1 cellular context compared by ENCODE assay signal in genomic region chr2:86105969-86106945, GRCh38.
TF ChIP-seq lines count a peak whose summit lies in the region.

PTCD3 (plus strand) TSS chr2:86106235; CDS start chr2:86106248, 13 bp downstream.

TF ChIP-seq in HepG2, 621 proteins besides CTCF, POLR2A, EP300 and RAD21 (continued from another document and continues in another):
- TF ChIP-seq, protein P1, sequence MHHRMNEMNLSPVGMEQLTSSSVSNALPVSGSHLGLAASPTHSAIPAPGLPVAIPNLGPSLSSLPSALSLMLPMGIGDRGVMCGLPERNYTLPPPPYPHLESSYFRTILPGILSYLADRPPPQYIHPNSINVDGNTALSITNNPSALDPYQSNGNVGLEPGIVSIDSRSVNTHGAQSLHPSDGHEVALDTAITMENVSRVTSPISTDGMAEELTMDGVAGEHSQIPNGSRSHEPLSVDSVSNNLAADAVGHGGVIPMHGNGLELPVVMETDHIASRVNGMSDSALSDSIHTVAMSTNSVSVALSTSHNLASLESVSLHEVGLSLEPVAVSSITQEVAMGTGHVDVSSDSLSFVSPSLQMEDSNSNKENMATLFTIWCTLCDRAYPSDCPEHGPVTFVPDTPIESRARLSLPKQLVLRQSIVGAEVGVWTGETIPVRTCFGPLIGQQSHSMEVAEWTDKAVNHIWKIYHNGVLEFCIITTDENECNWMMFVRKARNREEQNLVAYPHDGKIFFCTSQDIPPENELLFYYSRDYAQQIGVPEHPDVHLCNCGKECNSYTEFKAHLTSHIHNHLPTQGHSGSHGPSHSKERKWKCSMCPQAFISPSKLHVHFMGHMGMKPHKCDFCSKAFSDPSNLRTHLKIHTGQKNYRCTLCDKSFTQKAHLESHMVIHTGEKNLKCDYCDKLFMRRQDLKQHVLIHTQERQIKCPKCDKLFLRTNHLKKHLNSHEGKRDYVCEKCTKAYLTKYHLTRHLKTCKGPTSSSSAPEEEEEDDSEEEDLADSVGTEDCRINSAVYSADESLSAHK (CRISPR knock-in tag; IDR thresholded peaks at IDR 0.05; ENCODE audit: borderline replicate concordance), result no peak
- TF ChIP-seq ZFP82 (CRISPR knock-in tag; IDR thresholded peaks at IDR 0.05; ENCODE audit: borderline replicate concordance) (no peak), ZSCAN9 (CRISPR knock-in tag; IDR thresholded peaks at IDR 0.05; ENCODE audit: borderline replicate concordance) (peak; percentile 77; the same call in 1 of the 2 replicates), PRPF4 (IDR thresholded peaks at IDR 0.05; ENCODE audit: low read depth, low read length, poor library complexity, severe bottlenecking) (no peak), ZNF564 (CRISPR knock-in tag; IDR thresholded peaks at IDR 0.05) (peak; percentile 78; the same call in 1 of the 2 replicates), HOXA3 (CRISPR knock-in tag; IDR thresholded peaks at IDR 0.05) (peak; percentile 95), ZNF331 (CRISPR knock-in tag; IDR thresholded peaks at IDR 0.05) (peak; percentile 57; the same call in 1 of the 2 replicates), ELF3 (CRISPR knock-in tag; IDR thresholded peaks at IDR 0.05) (peak; percentile 38; the same call in 1 of the 2 replicates), PLSCR1 (CRISPR knock-in tag; IDR thresholded peaks at IDR 0.05; ENCODE audit: borderline replicate concordance) (no peak), ZEB1 (IDR thresholded peaks at IDR 0.05; ENCODE audit: insufficient replicate concordance, low read depth) (no peak), MED8 (CRISPR knock-in tag; IDR thresholded peaks at IDR 0.05; ENCODE audit: insufficient replicate concordance) (peak; percentile 48), CEBPB (IDR thresholded peaks at IDR 0.05; ENCODE audit: borderline replicate concordance, low read depth, low read length) (peak; percentile 84), KLF9 (CRISPR knock-in tag; IDR thresholded peaks at IDR 0.05; ENCODE audit: low read depth) (peak; percentile 89), ZNF639 (CRISPR knock-in tag; conservative IDR thresholded peaks at IDR 0.05) (0 out of 2 replicates have a peak, but pooled peaks have one; percentile 42), CEBPG (CRISPR knock-in tag; IDR thresholded peaks at IDR 0.05) (peak; percentile 67), KMT2A (CRISPR knock-in tag; IDR thresholded peaks at IDR 0.05) (peak; percentile 98), ZSCAN30 (CRISPR knock-in tag; IDR thresholded peaks at IDR 0.05) (peak; percentile 68; the same call in 1 of the 2 replicates), ZNF253 (CRISPR knock-in tag; IDR thresholded peaks at IDR 0.05; ENCODE audit: borderline replicate concordance) (no peak; the same call in 1 of the 2 replicates), ZNF225 (CRISPR knock-in tag; IDR thresholded peaks at IDR 0.05) (peak; percentile 84; the same call in 1 of the 2 replicates), SOX13 (IDR thresholded peaks at IDR 0.05) (0 out of 2 replicates have a peak, but pooled peaks have one; percentile 47), SOX13 (CRISPR knock-in tag; conservative IDR thresholded peaks at IDR 0.05 in 1 of 2, IDR thresholded peaks at IDR 0.05 in 1 of 2) (no peak; a peak in 1 of 4 replicates), ZNF768 (CRISPR knock-in tag; IDR thresholded peaks at IDR 0.05) (peak; percentile 72; the same call in 1 of the 2 replicates), KDM3A (CRISPR knock-in tag; IDR thresholded peaks at IDR 0.05; ENCODE audit: low read depth) (peak; percentile 29; the same call in 1 of the 2 replicates), ZNF510 (CRISPR knock-in tag; IDR thresholded peaks at IDR 0.05; ENCODE audit: low read depth) (peak; percentile 34; the same call in 1 of the 2 replicates), ZFP36 (IDR thresholded peaks at IDR 0.05; ENCODE audit: borderline replicate concordance, low read depth, low read length, partially characterized antibody) (peak; percentile 26), ZNF879 (CRISPR knock-in tag; IDR thresholded peaks at IDR 0.05) (peak; percentile 54; the same call in 1 of the 2 replicates), RNF2 (conservative IDR thresholded peaks at IDR 0.05; ENCODE audit: low read depth) (peak; percentile 63), FIP1L1 (IDR thresholded peaks at IDR 0.05; ENCODE audit: borderline replicate concordance, insufficient read depth, low read depth, low read length) (no peak), ETS1 (CRISPR knock-in tag; IDR thresholded peaks at IDR 0.05) (no peak), ZNF780A (CRISPR knock-in tag; IDR thresholded peaks at IDR 0.05) (no peak), PHF5A (CRISPR knock-in tag; IDR thresholded peaks at IDR 0.05; ENCODE audit: low read depth, unreplicated experiment) (peak; percentile 46)
- TF ChIP-seq, protein P2, sequence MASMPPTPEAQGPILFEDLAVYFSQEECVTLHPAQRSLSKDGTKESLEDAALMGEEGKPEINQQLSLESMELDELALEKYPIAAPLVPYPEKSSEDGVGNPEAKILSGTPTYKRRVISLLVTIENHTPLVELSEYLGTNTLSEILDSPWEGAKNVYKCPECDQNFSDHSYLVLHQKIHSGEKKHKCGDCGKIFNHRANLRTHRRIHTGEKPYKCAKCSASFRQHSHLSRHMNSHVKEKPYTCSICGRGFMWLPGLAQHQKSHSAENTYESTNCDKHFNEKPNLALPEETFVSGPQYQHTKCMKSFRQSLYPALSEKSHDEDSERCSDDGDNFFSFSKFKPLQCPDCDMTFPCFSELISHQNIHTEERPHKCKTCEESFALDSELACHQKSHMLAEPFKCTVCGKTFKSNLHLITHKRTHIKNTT (CRISPR knock-in tag; IDR thresholded peaks at IDR 0.05), result no peak
- TF ChIP-seq, protein P3, sequence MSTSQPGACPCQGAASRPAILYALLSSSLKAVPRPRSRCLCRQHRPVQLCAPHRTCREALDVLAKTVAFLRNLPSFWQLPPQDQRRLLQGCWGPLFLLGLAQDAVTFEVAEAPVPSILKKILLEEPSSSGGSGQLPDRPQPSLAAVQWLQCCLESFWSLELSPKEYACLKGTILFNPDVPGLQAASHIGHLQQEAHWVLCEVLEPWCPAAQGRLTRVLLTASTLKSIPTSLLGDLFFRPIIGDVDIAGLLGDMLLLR (CRISPR knock-in tag; IDR thresholded peaks at IDR 0.05), result no peak; the same call in 1 of the 2 replicates
- TF ChIP-seq, protein P4, sequence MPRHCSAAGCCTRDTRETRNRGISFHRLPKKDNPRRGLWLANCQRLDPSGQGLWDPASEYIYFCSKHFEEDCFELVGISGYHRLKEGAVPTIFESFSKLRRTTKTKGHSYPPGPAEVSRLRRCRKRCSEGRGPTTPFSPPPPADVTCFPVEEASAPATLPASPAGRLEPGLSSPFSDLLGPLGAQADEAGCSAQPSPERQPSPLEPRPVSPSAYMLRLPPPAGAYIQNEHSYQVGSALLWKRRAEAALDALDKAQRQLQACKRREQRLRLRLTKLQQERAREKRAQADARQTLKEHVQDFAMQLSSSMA (CRISPR knock-in tag; IDR thresholded peaks at IDR 0.05), result peak; percentile 59
- TF ChIP-seq, protein P5, sequence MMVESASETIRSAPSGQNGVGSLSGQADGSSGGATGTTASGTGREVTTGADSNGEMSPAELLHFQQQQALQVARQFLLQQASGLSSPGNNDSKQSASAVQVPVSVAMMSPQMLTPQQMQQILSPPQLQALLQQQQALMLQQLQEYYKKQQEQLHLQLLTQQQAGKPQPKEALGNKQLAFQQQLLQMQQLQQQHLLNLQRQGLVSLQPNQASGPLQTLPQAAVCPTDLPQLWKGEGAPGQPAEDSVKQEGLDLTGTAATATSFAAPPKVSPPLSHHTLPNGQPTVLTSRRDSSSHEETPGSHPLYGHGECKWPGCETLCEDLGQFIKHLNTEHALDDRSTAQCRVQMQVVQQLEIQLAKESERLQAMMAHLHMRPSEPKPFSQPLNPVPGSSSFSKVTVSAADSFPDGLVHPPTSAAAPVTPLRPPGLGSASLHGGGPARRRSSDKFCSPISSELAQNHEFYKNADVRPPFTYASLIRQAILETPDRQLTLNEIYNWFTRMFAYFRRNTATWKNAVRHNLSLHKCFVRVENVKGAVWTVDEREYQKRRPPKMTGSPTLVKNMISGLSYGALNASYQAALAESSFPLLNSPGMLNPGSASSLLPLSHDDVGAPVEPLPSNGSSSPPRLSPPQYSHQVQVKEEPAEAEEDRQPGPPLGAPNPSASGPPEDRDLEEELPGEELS (CRISPR knock-in tag; IDR thresholded peaks at IDR 0.05), result no peak
- TF ChIP-seq, protein P6, sequence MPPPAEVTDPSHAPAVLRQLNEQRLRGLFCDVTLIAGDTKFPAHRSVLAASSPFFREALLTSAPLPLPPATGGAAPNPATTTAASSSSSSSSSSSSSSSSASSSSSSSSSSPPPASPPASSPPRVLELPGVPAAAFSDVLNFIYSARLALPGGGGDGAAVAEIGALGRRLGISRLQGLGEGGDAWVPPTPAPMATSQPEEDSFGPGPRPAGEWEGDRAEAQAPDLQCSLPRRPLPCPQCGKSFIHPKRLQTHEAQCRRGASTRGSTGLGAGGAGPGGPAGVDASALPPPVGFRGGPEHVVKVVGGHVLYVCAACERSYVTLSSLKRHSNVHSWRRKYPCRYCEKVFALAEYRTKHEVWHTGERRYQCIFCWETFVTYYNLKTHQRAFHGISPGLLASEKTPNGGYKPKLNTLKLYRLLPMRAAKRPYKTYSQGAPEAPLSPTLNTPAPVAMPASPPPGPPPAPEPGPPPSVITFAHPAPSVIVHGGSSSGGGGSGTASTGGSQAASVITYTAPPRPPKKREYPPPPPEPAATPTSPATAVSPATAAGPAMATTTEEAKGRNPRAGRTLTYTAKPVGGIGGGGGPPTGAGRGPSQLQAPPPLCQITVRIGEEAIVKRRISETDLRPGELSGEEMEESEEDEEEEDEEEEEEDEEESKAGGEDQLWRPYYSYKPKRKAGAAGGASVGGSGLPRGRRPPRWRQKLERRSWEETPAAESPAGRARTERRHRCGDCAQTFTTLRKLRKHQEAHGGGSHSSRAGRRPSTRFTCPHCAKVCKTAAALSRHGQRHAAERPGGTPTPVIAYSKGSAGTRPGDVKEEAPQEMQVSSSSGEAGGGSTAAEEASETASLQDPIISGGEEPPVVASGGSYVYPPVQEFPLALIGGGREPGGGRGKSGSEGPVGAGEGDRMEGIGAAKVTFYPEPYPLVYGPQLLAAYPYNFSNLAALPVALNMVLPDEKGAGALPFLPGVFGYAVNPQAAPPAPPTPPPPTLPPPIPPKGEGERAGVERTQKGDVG (CRISPR knock-in tag; IDR thresholded peaks at IDR 0.05; ENCODE audit: borderline replicate concordance), result no peak
- TF ChIP-seq, protein P7, sequence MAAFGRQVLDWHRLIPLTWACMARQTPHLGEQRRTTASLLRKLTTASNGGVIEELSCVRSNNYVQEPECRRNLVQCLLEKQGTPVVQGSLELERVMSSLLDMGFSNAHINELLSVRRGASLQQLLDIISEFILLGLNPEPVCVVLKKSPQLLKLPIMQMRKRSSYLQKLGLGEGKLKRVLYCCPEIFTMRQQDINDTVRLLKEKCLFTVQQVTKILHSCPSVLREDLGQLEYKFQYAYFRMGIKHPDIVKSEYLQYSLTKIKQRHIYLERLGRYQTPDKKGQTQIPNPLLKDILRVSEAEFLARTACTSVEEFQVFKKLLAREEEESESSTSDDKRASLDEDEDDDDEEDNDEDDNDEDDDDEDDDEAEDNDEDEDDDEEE (CRISPR knock-in tag; IDR thresholded peaks at IDR 0.05), result 0 out of 2 replicates have a peak, but pooled peaks have one; percentile 11
- TF ChIP-seq, protein P8, sequence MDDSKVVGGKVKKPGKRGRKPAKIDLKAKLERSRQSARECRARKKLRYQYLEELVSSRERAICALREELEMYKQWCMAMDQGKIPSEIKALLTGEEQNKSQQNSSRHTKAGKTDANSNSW (CRISPR knock-in tag; IDR thresholded peaks at IDR 0.05; ENCODE audit: borderline replicate concordance), result peak; percentile 94
- TF ChIP-seq, protein P9, sequence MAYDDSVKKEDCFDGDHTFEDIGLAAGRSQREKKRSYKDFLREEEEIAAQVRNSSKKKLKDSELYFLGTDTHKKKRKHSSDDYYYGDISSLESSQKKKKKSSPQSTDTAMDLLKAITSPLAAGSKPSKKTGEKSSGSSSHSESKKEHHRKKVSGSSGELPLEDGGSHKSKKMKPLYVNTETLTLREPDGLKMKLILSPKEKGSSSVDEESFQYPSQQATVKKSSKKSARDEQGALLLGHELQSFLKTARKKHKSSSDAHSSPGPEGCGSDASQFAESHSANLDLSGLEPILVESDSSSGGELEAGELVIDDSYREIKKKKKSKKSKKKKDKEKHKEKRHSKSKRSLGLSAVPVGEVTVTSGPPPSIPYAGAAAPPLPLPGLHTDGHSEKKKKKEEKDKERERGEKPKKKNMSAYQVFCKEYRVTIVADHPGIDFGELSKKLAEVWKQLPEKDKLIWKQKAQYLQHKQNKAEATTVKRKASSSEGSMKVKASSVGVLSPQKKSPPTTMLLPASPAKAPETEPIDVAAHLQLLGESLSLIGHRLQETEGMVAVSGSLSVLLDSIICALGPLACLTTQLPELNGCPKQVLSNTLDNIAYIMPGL (CRISPR knock-in tag; IDR thresholded peaks at IDR 0.05; ENCODE audit: borderline replicate concordance in 1 of 2, low read depth in 1 of 2), result peak; percentile 71 to 80
